In genomic region chr10:47992560-47992959, GRCh38 we compare ENCODE assay signal across 8 cellular contexts. TPM values are rescaled to one million over a fixed set of nuclear protein-coding genes. Genes with fewer than 3 reads are reported as not detected.
"Had no signal": no experiment of that assay in that cellular context is flagged by ENCODE, and none has a peak within 500 bp of the region (broad histone marks: within the 10 kb centered on the region; RNA-seq: fewer than 3 reads in every experiment).

No MANE protein-coding gene starts in this region.

RNA-seq across cellular contexts. Expression of gene FAM25C, which starts 7.0 kb away (rescaled TPM):
- total RNA-seq: K562, LHCN-M2, MCF 10A, OCI-LY7, PC-3, Right ventricle myocardium superior, SJSA1 had no signal
- polyA plus RNA-seq: IgD-negative memory B cell, K562 had no signal
